Comparison of ENCODE assay signal across 1 cellular context in the genomic region with DNA sequence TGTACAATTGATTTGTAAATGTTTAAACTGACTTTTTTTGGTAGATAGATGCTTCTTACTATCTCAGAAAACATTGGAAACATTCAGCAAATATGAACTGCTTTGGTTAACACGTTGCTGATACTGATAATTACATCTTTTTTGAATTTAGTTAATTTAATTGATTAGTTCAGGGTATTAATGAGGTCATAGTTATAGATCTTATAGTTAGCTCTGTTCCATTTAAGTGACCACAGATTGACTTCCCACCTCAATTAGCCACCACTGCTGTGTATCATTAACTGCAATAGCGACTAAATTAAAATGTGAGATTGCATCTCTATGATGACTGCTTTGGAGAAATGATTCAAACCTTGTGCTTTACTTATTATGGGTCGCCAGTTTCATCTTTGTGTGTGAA.
TF ChIP-seq lines count a peak whose summit lies in the region.

No MANE protein-coding gene starts in this region.

TF ChIP-seq in GM12878, 131 proteins besides CTCF, POLR2A, EP300 and RAD21:
- TF ChIP-seq, protein P1, sequence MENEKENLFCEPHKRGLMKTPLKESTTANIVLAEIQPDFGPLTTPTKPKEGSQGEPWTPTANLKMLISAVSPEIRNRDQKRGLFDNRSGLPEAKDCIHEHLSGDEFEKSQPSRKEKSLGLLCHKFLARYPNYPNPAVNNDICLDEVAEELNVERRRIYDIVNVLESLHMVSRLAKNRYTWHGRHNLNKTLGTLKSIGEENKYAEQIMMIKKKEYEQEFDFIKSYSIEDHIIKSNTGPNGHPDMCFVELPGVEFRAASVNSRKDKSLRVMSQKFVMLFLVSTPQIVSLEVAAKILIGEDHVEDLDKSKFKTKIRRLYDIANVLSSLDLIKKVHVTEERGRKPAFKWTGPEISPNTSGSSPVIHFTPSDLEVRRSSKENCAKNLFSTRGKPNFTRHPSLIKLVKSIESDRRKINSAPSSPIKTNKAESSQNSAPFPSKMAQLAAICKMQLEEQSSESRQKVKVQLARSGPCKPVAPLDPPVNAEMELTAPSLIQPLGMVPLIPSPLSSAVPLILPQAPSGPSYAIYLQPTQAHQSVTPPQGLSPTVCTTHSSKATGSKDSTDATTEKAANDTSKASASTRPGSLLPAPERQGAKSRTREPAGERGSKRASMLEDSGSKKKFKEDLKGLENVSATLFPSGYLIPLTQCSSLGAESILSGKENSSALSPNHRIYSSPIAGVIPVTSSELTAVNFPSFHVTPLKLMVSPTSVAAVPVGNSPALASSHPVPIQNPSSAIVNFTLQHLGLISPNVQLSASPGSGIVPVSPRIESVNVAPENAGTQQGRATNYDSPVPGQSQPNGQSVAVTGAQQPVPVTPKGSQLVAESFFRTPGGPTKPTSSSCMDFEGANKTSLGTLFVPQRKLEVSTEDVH (IDR thresholded peaks at IDR 0.05; ENCODE audit: low read depth, partially characterized antibody) = no peak
- TF ChIP-seq ATF7 (IDR thresholded peaks at IDR 0.05; ENCODE audit: low read depth) = peak; percentile 57
- TF ChIP-seq MTA2 (IDR thresholded peaks at IDR 0.05; ENCODE audit: low read depth) = peak; percentile 73
